Comparison of ENCODE assay signal across 16 cellular contexts in the genomic region with DNA sequence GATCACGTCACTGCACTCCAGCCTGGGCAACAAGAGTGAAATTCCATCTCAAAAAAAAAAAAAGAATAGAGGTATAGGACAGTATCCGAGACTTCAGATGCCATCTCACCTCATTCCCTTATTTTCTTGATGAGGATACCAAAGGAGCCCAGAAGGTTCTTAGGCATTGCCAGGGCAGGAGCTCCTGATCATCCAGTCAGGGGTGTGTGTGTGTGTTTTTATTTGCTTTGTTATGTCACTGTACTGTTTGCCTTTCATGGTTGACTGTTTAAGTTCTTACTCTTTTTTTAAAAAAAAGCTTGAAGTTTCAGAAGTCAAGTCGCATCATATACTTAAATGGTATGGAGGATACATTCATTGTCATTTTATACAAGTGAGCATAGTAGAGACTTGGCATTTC.
A peak's percentile ranks its signal among the peaks of the same experiment; 100 is the strongest.
DNase-seq lines count a peak whose midpoint lies in the region; ATAC-seq, FAIRE-seq and TF ChIP-seq lines count a peak whose summit lies in the region.
"Had no signal": no experiment of that assay in that cellular context is flagged by ENCODE, and none has a peak within 500 bp of the region (broad histone marks: within the 10 kb centered on the region; RNA-seq: fewer than 3 reads in every experiment).

No MANE protein-coding gene starts in this region.

- peaks cover 93% of the 10 kb centered on the region for H3K4me1 Mint-ChIP-seq in activated CD8-positive, alpha-beta memory T cell treated with anti-CD3 and anti-CD28 coated beads, Interleukin-2, amount 10 ng/mL, durations not matched to agents 7 days and 5 days

- no peaks in the 10 kb centered on the region for H3K27me3 Mint-ChIP-seq in activated CD8-positive, alpha-beta memory T cell treated with anti-CD3 and anti-CD28 coated beads, Interleukin-2, amount 10 ng/mL, durations not matched to agents 7 days and 5 days
- H3K27me3 Mint-ChIP-seq: CD4-positive, alpha-beta memory T cell had no signal

- no peak for ATAC-seq in activated CD8-positive, alpha-beta memory T cell treated with anti-CD3 and anti-CD28 coated beads, Interleukin-2, amount 10 ng/mL, durations not matched to agents 7 days and 5 days
- peak; percentile 12 for ATAC-seq in GM12878
- ATAC-seq: A549 had no signal

- intact Hi-C loops in GM12878 (cut with micrococcal nuclease; ENCODE audit: unreplicated experiment), result no loop called here

- peaks cover 0 to 2% of the 10 kb centered on the region in 2 experiments; a peak in 3 of 4 replicates for H3K36me3 ChIP-seq in GM12878 (ENCODE audit: control insufficient read depth in 2 of 2, insufficient read depth in 2 of 2, low read length in 1 of 2)
- H3K36me3 ChIP-seq in tibial nerve, result peaks cover 0 to 18% (median 0%) of the 10 kb centered on the region in 3 donors

- no peaks in the 10 kb centered on the region for H4K20me1 ChIP-seq in GM12878 (ENCODE audit: control insufficient read depth, insufficient read depth)

- H3K27ac ChIP-seq in GM12878 (ENCODE audit: control insufficient read depth, insufficient read depth), result no peak overlapping the region
- H3K27ac ChIP-seq in tibial nerve, result peak overlapping the region in 3 of 4 donors; percentile 46 to 81 (median 64)
- H3K27ac ChIP-seq: A549, C4-2B, HL-60 had no signal

- H3K36me3 Mint-ChIP-seq in activated CD8-positive, alpha-beta memory T cell treated with anti-CD3 and anti-CD28 coated beads, Interleukin-2, amount 10 ng/mL, durations not matched to agents 7 days and 5 days, result peaks cover 66% of the 10 kb centered on the region

- no peaks in the 10 kb centered on the region for H3K9me3 Mint-ChIP-seq in activated CD8-positive, alpha-beta memory T cell treated with anti-CD3 and anti-CD28 coated beads, Interleukin-2, amount 10 ng/mL, durations not matched to agents 7 days and 5 days (ENCODE audit: low read depth)
- H3K9me3 Mint-ChIP-seq: CD4-positive, alpha-beta memory T cell; HFFc6 had no signal

- SMC1A ChIA-PET in GM12878 (lab: Charles Lee; ENCODE audit: uncharacterized antibody, unreplicated experiment), result interaction anchor here (0.8 to 11.7 kb wide), 16 partner anchors 10 to 215 kb away, joined by 3 to 185 read pairs (median 5); partner anchors contain the start of gene BHLHE40

- DNase-seq in activated CD8-positive, alpha-beta memory T cell treated with anti-CD3 and anti-CD28 coated beads, Interleukin-2, amount 10 ng/mL, durations not matched to agents 7 days and 5 days, result no peak
- DNase-seq in activated CD8-positive, alpha-beta memory T cell treated with anti-CD3 and anti-CD28 coated beads, Interleukin-2, amount 50 U/mL, for 4 hours, result no peak
- DNase-seq in LNCaP clone FGC (ENCODE audit: low read depth) (peak; percentile 22), GM12878 (ENCODE audit: low read depth, low spot score) (no peak), tibial nerve (ENCODE audit: low spot score in 2 of 2) (no peak), GM19239 (ENCODE audit: insufficient read length, low spot score) (no peak), KBM-7 (no peak)
- DNase-seq: BE2C; CD4-positive, alpha-beta memory T cell; DND-41; GDM1; HCEC 1CT; HFFc6 had no signal

- no peak for TF ChIP-seq RAD21 in GM12878 (IDR thresholded peaks at IDR 0.05; ENCODE audit: insufficient read depth, low read depth, low read length)

- TF ChIP-seq POLR2A in GM12878 (IDR thresholded peaks at IDR 0.05; ENCODE audit: low read depth, low read length) (no peak), tibial nerve (IDR thresholded peaks at IDR 0.05) (no peak)

- no peak overlapping the region for H2AFZ ChIP-seq in GM12878 (ENCODE audit: control insufficient read depth, low read depth, low read length)

- H3K4me3 ChIP-seq in LNCaP clone FGC (ENCODE audit: low read depth, low read length), result no peak overlapping the region
- H3K4me3 ChIP-seq in GM12878, result no peak overlapping the region
- no peak overlapping the region for H3K4me3 ChIP-seq in tibial nerve
- H3K4me3 ChIP-seq: A549 had no signal

- CTCF ChIA-PET in activated CD8-positive, alpha-beta memory T cell treated with anti-CD3 and anti-CD28 coated beads, Interleukin-2, amount 10 ng/mL, durations not matched to agents 7 days and 5 days (lab: Charles Lee), result interaction anchor here (1.0 to 1.2 kb wide), 3 partner anchors 9 to 17 kb away, joined by 3 to 6 read pairs (median 4); no protein-coding TSS in a partner anchor
- CTCF ChIA-PET in GM12878 (lab: Yijun Ruan, JAX), result interaction anchor here (0.7 to 4.2 kb wide), 14 partner anchors 9 to 140 kb away, joined by 3 to 32 read pairs (median 4); partner anchors contain the start of gene BHLHE40

- H3K4me2 ChIP-seq in GM12878 (ENCODE audit: control insufficient read depth, insufficient read depth), result no peak overlapping the region
- H3K4me2 ChIP-seq: A549 had no signal

- H3K27ac Mint-ChIP-seq in activated CD8-positive, alpha-beta memory T cell treated with anti-CD3 and anti-CD28 coated beads, Interleukin-2, amount 10 ng/mL, durations not matched to agents 7 days and 5 days, result peak overlapping the region; percentile 58
- H3K27ac Mint-ChIP-seq: HFFc6 had no signal

- FAIRE-seq in GM12878 (lab: Jason Lieb, UNC) (no peak), GM19239 (lab: Jason Lieb, UNC) (no peak)
- FAIRE-seq: A549 had no signal

- RAD21 ChIA-PET in GM12878 (lab: Charles Lee; ENCODE audit: unreplicated experiment), result interaction anchor here (0.6 to 14.9 kb wide), 14 partner anchors 9 to 841 kb away, joined by 3 to 325 read pairs (median 4); partner anchors contain the start of gene BHLHE40

- no peaks in the 10 kb centered on the region for H3K27me3 ChIP-seq in GM12878 (replicated peaks in 1 of 2; ENCODE audit: control insufficient read depth in 2 of 2, insufficient read depth in 2 of 2, low read length in 1 of 2)
- no peaks in the 10 kb centered on the region for H3K27me3 ChIP-seq in tibial nerve
- H3K27me3 ChIP-seq: BE2C had no signal

- 94% methylated on average over 3 of the region's 3 CpGs for WGBS in GM12878 (ENCODE audit: insufficient coverage, insufficient replicate concordance, low lambda C conversion rate, missing lambda C conversion rate)
- WGBS in tibial nerve, 2 donors, result 95 to 97% methylated on average over 3 of the region's 3 CpGs

- H3K4me3 Mint-ChIP-seq in activated CD8-positive, alpha-beta memory T cell treated with anti-CD3 and anti-CD28 coated beads, Interleukin-2, amount 10 ng/mL, durations not matched to agents 7 days and 5 days, result no peak overlapping the region
- H3K4me3 Mint-ChIP-seq: HFFc6 had no signal

- H3K79me2 ChIP-seq in GM12878 (ENCODE audit: control insufficient read depth, insufficient read depth, low read length), result no peaks in the 10 kb centered on the region

- H3K9me3 ChIP-seq in GM12878 (replicated peaks; ENCODE audit: control insufficient read depth, insufficient read depth, low read length), result no peaks in the 10 kb centered on the region; the same call in 2 of the 3 replicates
- no peaks in the 10 kb centered on the region for H3K9me3 ChIP-seq in tibial nerve
- H3K9me3 ChIP-seq: A549, BE2C had no signal

- H3K4me1 ChIP-seq in GM12878 (ENCODE audit: control insufficient read depth, insufficient read depth, low read length), result peaks cover 25% of the 10 kb centered on the region
- peaks cover 0 to 44% (median 11%) of the 10 kb centered on the region in 4 donors for H3K4me1 ChIP-seq in tibial nerve
- H3K4me1 ChIP-seq: BE2C had no signal

- TF ChIP-seq EP300 in GM12878 (IDR thresholded peaks at IDR 0.05; ENCODE audit: borderline replicate concordance in 1 of 2, control insufficient read depth in 1 of 2, low read depth in 2 of 2, low read length in 2 of 2), result no peak
- TF ChIP-seq EP300 in tibial nerve (IDR thresholded peaks at IDR 0.05), result no peak

- no peak for TF ChIP-seq CTCF in LNCaP clone FGC (IDR thresholded peaks at IDR 0.05; ENCODE audit: control insufficient read depth, extremely low read depth, insufficient read depth)
- no peak for TF ChIP-seq CTCF in GM12878 (IDR thresholded peaks at IDR 0.05 in 2 of 3, conservative IDR thresholded peaks at IDR 0.05 in 1 of 3; ENCODE audit: control insufficient read depth in 2 of 3, extremely low read depth in 1 of 3, insufficient read depth in 1 of 3, low read depth in 3 of 3, low read length in 3 of 3)
- no peak for TF ChIP-seq CTCF in tibial nerve (IDR thresholded peaks at IDR 0.05)

- POLR2A ChIA-PET in GM12878 (lab: Charles Lee), result interaction anchor here (0.6 to 10.7 kb wide), 10 partner anchors 10 to 666 kb away, joined by 3 to 73 read pairs (median 6); partner anchors contain the start of gene BHLHE40

- in situ Hi-C loops in GM12878 (cut with MboI), result loop anchor here (10.0 kb wide), 1 partner anchor 356 kb away; no protein-coding TSS in a partner anchor
- in situ Hi-C loops in KBM-7 (cut with MboI; ENCODE audit: low pct_unique_long_range_greater_than_20kb, low sequenced_read_pairs), result no loop called here

- TSS peak; percentile 6 for BruUV-seq in GM12878 (replicated peaks; lab: Mats Ljungman, UMichigan)

- H3K9ac ChIP-seq in GM12878 (ENCODE audit: control insufficient read depth, insufficient read depth, low read length), result no peak overlapping the region

TF ChIP-seq in GM12878, 131 proteins besides CTCF, POLR2A, EP300 and RAD21:
- TF ChIP-seq RB1 (IDR thresholded peaks at IDR 0.05; ENCODE audit: borderline replicate concordance), result 0 out of 2 replicates have a peak, but pooled peaks have one; percentile 5
- no peak for TF ChIP-seq SUZ12 (IDR thresholded peaks at IDR 0.05; ENCODE audit: unreplicated experiment)
